10 cellular contexts compared by ENCODE assay signal in genomic region chr12:104498211-104498801, GRCh38. TPM values are rescaled to one million over a fixed set of nuclear protein-coding genes. Genes with fewer than 3 reads are reported as not detected.
DNase-seq lines count a peak whose midpoint lies in the region; ATAC-seq and TF ChIP-seq lines count a peak whose summit lies in the region.
"Had no signal": no experiment of that assay in that cellular context is flagged by ENCODE, and none has a peak within 500 bp of the region (broad histone marks: within the 10 kb centered on the region; RNA-seq: fewer than 3 reads in every experiment).

No MANE protein-coding gene starts in this region.

- H3K36me3 ChIP-seq in SJCRH30, result 0 out of 2 replicates have a peak, but pooled peaks cover 3% of the 10 kb centered on the region
- H3K36me3 ChIP-seq in SK-N-SH (replicated peaks in 1 of 2; ENCODE audit: control insufficient read depth in 1 of 2, insufficient read depth in 2 of 2, low read length in 1 of 2), result no peaks in the 10 kb centered on the region

- no peak for TF ChIP-seq EP300 in SK-N-SH (IDR thresholded peaks at IDR 0.05; ENCODE audit: borderline replicate concordance in 1 of 2, low read depth in 1 of 2, low read length in 1 of 2)

- H3K27ac ChIP-seq in SJCRH30 (no peak overlapping the region), SK-N-SH (ENCODE audit: low read depth in 2 of 2, low read length in 1 of 2) (no peak overlapping the region)

- 0 out of 2 replicates have a peak, but pooled peaks cover 4% of the 10 kb centered on the region for H4K20me1 ChIP-seq in SK-N-SH (ENCODE audit: insufficient read depth)

- POLR2A ChIA-PET in SK-N-SH (lab: Yijun Ruan, JAX), result no interaction called here

- H3K36me3 Mint-ChIP-seq in activated naive CD4-positive, alpha-beta T cell treated with anti-CD3 and anti-CD28 coated beads, Interleukin-2, amount 50 U/mL, for 72 hours, result peaks cover 0 to 32% of the 10 kb centered on the region in 2 donors
- H3K36me3 Mint-ChIP-seq: WTC11 had no signal

- H2AFZ ChIP-seq in SK-N-SH (ENCODE audit: low read depth), result no peak overlapping the region

- H3K79me2 ChIP-seq in SK-N-SH (ENCODE audit: insufficient read depth), result no peaks in the 10 kb centered on the region

- H3K9me2 ChIP-seq in SK-N-SH, result no peaks in the 10 kb centered on the region

- no peak for TF ChIP-seq CTCF in SK-N-SH (IDR thresholded peaks at IDR 0.05)

- H3K27me3 ChIP-seq in SJCRH30 (no peaks in the 10 kb centered on the region), SK-N-SH (ENCODE audit: insufficient read depth) (no peaks in the 10 kb centered on the region)

- peaks cover 21% of the 10 kb centered on the region for H3K4me1 ChIP-seq in SJCRH30
- H3K4me1 ChIP-seq in SK-N-SH (ENCODE audit: control insufficient read depth in 1 of 2, insufficient read depth in 2 of 2, low read depth in 1 of 2, low read length in 1 of 2), result peaks cover 0 to 15% of the 10 kb centered on the region in 2 experiments; a peak in 2 of 4 replicates

- intact Hi-C loops in sciatic nerve (cut with DNase I), result no loop called here

- peak overlapping the region; percentile 6 to 75 for H3K27ac Mint-ChIP-seq in activated naive CD4-positive, alpha-beta T cell treated with anti-CD3 and anti-CD28 coated beads, Interleukin-2, amount 50 U/mL, for 72 hours
- H3K27ac Mint-ChIP-seq: WTC11 had no signal

- no peak for TF ChIP-seq RAD21 in SK-N-SH (IDR thresholded peaks at IDR 0.05; ENCODE audit: low read length)

- DNase-seq in GM03348 (ENCODE audit: low spot score) (peak; percentile 11), SJCRH30 (peak; percentile 45 to 77), sciatic nerve (ENCODE audit: low spot score) (no peak), SK-N-SH (no peak), NCI-H510A treated with DMSO at 0.1 percent for 48 hours (lab: John Stamatoyannopoulos, UW) (no peak), NCI-H748 treated with DMSO at 0.1 percent for 48 hours (lab: John Stamatoyannopoulos, UW) (no peak)
- peak in 1 of 2 donors; percentile 35 for DNase-seq in activated naive CD4-positive, alpha-beta T cell treated with anti-CD3 and anti-CD28 coated beads, Interleukin-2, amount 50 U/mL, for 72 hours (ENCODE audit: low spot score in 2 of 2)
- DNase-seq: NCI-H526 had no signal

- no peaks in the 10 kb centered on the region for H3F3A ChIP-seq in SK-N-SH (replicated peaks; ENCODE audit: insufficient read depth)

- no peaks in the 10 kb centered on the region for H3K9me3 Mint-ChIP-seq in activated naive CD4-positive, alpha-beta T cell treated with anti-CD3 and anti-CD28 coated beads, Interleukin-2, amount 50 U/mL, for 72 hours
- H3K9me3 Mint-ChIP-seq: WTC11 had no signal

- H3K4me2 ChIP-seq in SK-N-SH, result no peak overlapping the region

- no peak overlapping the region for H3K4me3 ChIP-seq in SJCRH30
- H3K4me3 ChIP-seq in SK-N-SH (ENCODE audit: low read depth in 2 of 2, low read length in 1 of 2), result no peak overlapping the region

- peak; percentile 44 to 85 for ATAC-seq in activated naive CD4-positive, alpha-beta T cell treated with anti-CD3 and anti-CD28 coated beads, Interleukin-2, amount 50 U/mL, for 72 hours
- ATAC-seq in sciatic nerve, result peak; percentile 48
- no peak for ATAC-seq in GM19397 (IDR thresholded peaks at IDR 0.05; ENCODE audit: unreplicated experiment)
- ATAC-seq: WTC11 had no signal

- H3K9me3 ChIP-seq in SJCRH30 (replicated peaks), result no peaks in the 10 kb centered on the region
- no peaks in the 10 kb centered on the region for H3K9me3 ChIP-seq in SK-N-SH

- CTCF ChIA-PET in SK-N-SH (lab: Yijun Ruan, JAX), result no interaction called here

- 91% methylated on average over 8 of the region's 8 CpGs for WGBS in SK-N-SH (ENCODE audit: low lambda C conversion rate)

- no peak overlapping the region for H3K9ac ChIP-seq in SK-N-SH

TF ChIP-seq in SK-N-SH, 30 proteins besides CTCF, POLR2A, EP300 and RAD21:
- no peak for TF ChIP-seq JUND (IDR thresholded peaks at IDR 0.05)
- TF ChIP-seq IRF3 (IDR thresholded peaks at IDR 0.05; ENCODE audit: low read depth, low read length), result no peak
- no peak for TF ChIP-seq TCF12 (IDR thresholded peaks at IDR 0.05)
- no peak for TF ChIP-seq REST (IDR thresholded peaks at IDR 0.05; ENCODE audit: low read depth, low read length)
- no peak for TF ChIP-seq MAX (IDR thresholded peaks at IDR 0.05; ENCODE audit: low read depth)
- TF ChIP-seq YY1 (IDR thresholded peaks at IDR 0.05; ENCODE audit: low read depth), result no peak
- no peak for TF ChIP-seq SMC3 (IDR thresholded peaks at IDR 0.05; ENCODE audit: low read depth, low read length)
- no peak for TF ChIP-seq FOXJ3 (CRISPR knock-in tag; IDR thresholded peaks at IDR 0.05)
- TF ChIP-seq, protein P1, sequence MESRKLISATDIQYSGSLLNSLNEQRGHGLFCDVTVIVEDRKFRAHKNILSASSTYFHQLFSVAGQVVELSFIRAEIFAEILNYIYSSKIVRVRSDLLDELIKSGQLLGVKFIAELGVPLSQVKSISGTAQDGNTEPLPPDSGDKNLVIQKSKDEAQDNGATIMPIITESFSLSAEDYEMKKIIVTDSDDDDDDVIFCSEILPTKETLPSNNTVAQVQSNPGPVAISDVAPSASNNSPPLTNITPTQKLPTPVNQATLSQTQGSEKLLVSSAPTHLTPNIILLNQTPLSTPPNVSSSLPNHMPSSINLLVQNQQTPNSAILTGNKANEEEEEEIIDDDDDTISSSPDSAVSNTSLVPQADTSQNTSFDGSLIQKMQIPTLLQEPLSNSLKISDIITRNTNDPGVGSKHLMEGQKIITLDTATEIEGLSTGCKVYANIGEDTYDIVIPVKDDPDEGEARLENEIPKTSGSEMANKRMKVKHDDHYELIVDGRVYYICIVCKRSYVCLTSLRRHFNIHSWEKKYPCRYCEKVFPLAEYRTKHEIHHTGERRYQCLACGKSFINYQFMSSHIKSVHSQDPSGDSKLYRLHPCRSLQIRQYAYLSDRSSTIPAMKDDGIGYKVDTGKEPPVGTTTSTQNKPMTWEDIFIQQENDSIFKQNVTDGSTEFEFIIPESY (IDR thresholded peaks at IDR 0.05; ENCODE audit: borderline replicate concordance, low read depth), result no peak
- TF ChIP-seq NRF1 (IDR thresholded peaks at IDR 0.05; ENCODE audit: low read depth, low read length), result no peak
- TF ChIP-seq FOSL2 (IDR thresholded peaks at IDR 0.05; ENCODE audit: borderline replicate concordance, low read depth), result no peak
- TF ChIP-seq NFIC (IDR thresholded peaks at IDR 0.05; ENCODE audit: borderline replicate concordance), result no peak
- TF ChIP-seq FOXM1 (IDR thresholded peaks at IDR 0.05; ENCODE audit: low read depth), result no peak
- TF ChIP-seq GATA2 (CRISPR knock-in tag; IDR thresholded peaks at IDR 0.05), result no peak
- TF ChIP-seq RFX5 (IDR thresholded peaks at IDR 0.05; ENCODE audit: low read length), result no peak
- no peak for TF ChIP-seq TAF1 (IDR thresholded peaks at IDR 0.05; ENCODE audit: borderline replicate concordance, low read depth, low read length)
- no peak for TF ChIP-seq CHD2 (IDR thresholded peaks at IDR 0.05; ENCODE audit: low read length, partially characterized antibody)

RNA-seq across cellular contexts. Expression of gene CHST11, which starts 41.6 kb away (rescaled TPM):
- 31.8 and 37.0 TPM in 2 replicates for total RNA-seq in SJCRH30 (2014; rRNA removed; shearing (Covaris generic))
- 10 to 100 TPM; 20.0 to 40.0 TPM for total RNA-seq in activated naive CD4-positive, alpha-beta T cell treated with anti-CD3 and anti-CD28 coated beads, Interleukin-2, amount 50 U/mL, for 72 hours
- 19.2 TPM for total RNA-seq in sciatic nerve
- polyA plus RNA-seq in SK-N-SH (2012; rRNA removed), result 12.7 and 18.6 TPM in 2 replicates
- polyA plus RNA-seq in SK-N-SH (2012; cell fraction: cytosol; rRNA removed), result 7.7 and 8.4 TPM in 2 replicates
- polyA plus RNA-seq in SK-N-SH (2012; cell fraction: nucleus; rRNA removed), result 14.7 and 29.8 TPM in 2 replicates

Comparison
In these comparisons a context has a peak if more than half of its experiments do, and no peak if none do; other contexts are left out.
1. DNase-seq: peak in GM03348 (single experiment) and SJCRH30 (2 of 2); none in sciatic nerve (single experiment), SK-N-SH (single experiment), NCI-H510A treated with DMSO at 0.1 percent for 48 hours (single experiment) and NCI-H748 treated with DMSO at 0.1 percent for 48 hours (single experiment).